10 cellular contexts compared by ENCODE assay signal in genomic region chr2:233061007-233061590, GRCh38. TPM values are rescaled to one million over a fixed set of nuclear protein-coding genes. Genes with fewer than 3 reads are reported as not detected.
A peak's percentile ranks its signal among the peaks of the same experiment; 100 is the strongest.
DNase-seq lines count a peak whose midpoint lies in the region; ATAC-seq, FAIRE-seq and TF ChIP-seq lines count a peak whose summit lies in the region.
"Had no signal": no experiment of that assay in that cellular context is flagged by ENCODE, and none has a peak within 500 bp of the region (broad histone marks: within the 10 kb centered on the region; RNA-seq: fewer than 3 reads in every experiment).

No MANE protein-coding gene starts in this region.

- H3K4me3 ChIP-seq in heart left ventricle: peak overlapping the region in 11 of 12 donors; percentile 33 to 73 (median 57)
- peak overlapping the region; percentile 100 for H3K4me3 ChIP-seq in NB4 (ENCODE audit: low read depth, low read length)
- H3K4me3 ChIP-seq in kidney (ENCODE audit: low read length in 2 of 2): peak overlapping the region; percentile 52 to 62
- H3K4me3 ChIP-seq in upper lobe of right lung: peak overlapping the region; percentile 61

- peak in 1 of 5 donors; percentile 52 for DNase-seq in heart left ventricle
- DNase-seq in Right ventricle myocardium superior: no peak
- DNase-seq in NB4 (ENCODE audit: low read depth): peak; percentile 88
- no peak for DNase-seq in kidney
- DNase-seq in upper lobe of right lung: peak; percentile 55
- no peak for DNase-seq in HTR-8/SVneo (ENCODE audit: insufficient read length, low spot score)
- DNase-seq in cerebellum (ENCODE audit: low spot score): no peak

- H3K9me3 ChIP-seq in heart left ventricle: no peaks in the 10 kb centered on the region
- H3K9me3 ChIP-seq in kidney (ENCODE audit: control insufficient read depth in 1 of 2, low read length in 2 of 2): no peaks in the 10 kb centered on the region
- H3K9me3 ChIP-seq in upper lobe of right lung: no peaks in the 10 kb centered on the region

- peak overlapping the region in 1 of 2 donors; percentile 53 for H3K9ac ChIP-seq in kidney (ENCODE audit: low read length in 2 of 2)

- 46 to 65% (median 62%) methylated on average over 9 to 10 of the region's 10 CpGs for WGBS in heart left ventricle, 4 donors

- TF ChIP-seq POLR2A in heart left ventricle (IDR thresholded peaks at IDR 0.05): no peak
- TF ChIP-seq POLR2A in NB4 (IDR thresholded peaks at IDR 0.05; ENCODE audit: extremely low read depth, insufficient read length): peak; percentile 17

- H3K4me1 ChIP-seq in heart left ventricle (peaks cover 0 to 54% (median 34%) of the 10 kb centered on the region in 12 donors), kidney (ENCODE audit: control insufficient read depth in 1 of 2, insufficient read depth in 1 of 2, low read depth in 1 of 2, low read length in 2 of 2) (peaks cover 0 to 16% of the 10 kb centered on the region in 2 donors), upper lobe of right lung (peaks cover 54% of the 10 kb centered on the region)

- H3K36me3 ChIP-seq in heart left ventricle (peaks cover 0 to 5% (median 0%) of the 10 kb centered on the region in 9 donors), kidney (ENCODE audit: control insufficient read depth in 1 of 2, insufficient read depth in 2 of 2, low read length in 2 of 2) (no peaks in the 10 kb centered on the region), upper lobe of right lung (no peaks in the 10 kb centered on the region)

- ATAC-seq in heart left ventricle (peak in 1 of 4 donors; percentile 8), Right ventricle myocardium superior (ENCODE audit: poor library complexity) (no peak), upper lobe of right lung (peak; percentile 2), GM21423 (IDR thresholded peaks at IDR 0.05; ENCODE audit: unreplicated experiment) (no peak)

- H3K27me3 ChIP-seq in heart left ventricle (no peaks in the 10 kb centered on the region), upper lobe of right lung (no peaks in the 10 kb centered on the region)

- FAIRE-seq in kidney (lab: Jason Lieb, UNC) (no peak), HTR-8/SVneo (lab: Jason Lieb, UNC) (no peak)
- FAIRE-seq: TTC549 had no signal

- intact Hi-C loops in heart left ventricle (cut with DNase I) (loop anchor here in 1 of 10 donors (2.0 kb wide), 1 partner anchor 24 kb away; no protein-coding TSS in a partner anchor), Right ventricle myocardium superior (cut with DNase I) (no loop called here), kidney (cut with DNase I) (no loop called here), upper lobe of right lung (cut with DNase I) (no loop called here)

- H3K27ac ChIP-seq in heart left ventricle (peak overlapping the region; percentile 69 to 93 (median 88)), kidney (ENCODE audit: low read depth in 2 of 2, low read length in 2 of 2) (peak overlapping the region in 1 of 2 donors; percentile 80), upper lobe of right lung (peak overlapping the region; percentile 89)

- TF ChIP-seq CTCF in heart left ventricle (IDR thresholded peaks at IDR 0.05): no peak
- TF ChIP-seq CTCF in NB4 (IDR thresholded peaks at IDR 0.05; ENCODE audit: low read depth, low read length): no peak
- no peak for TF ChIP-seq CTCF in kidney (IDR thresholded peaks at IDR 0.05; ENCODE audit: borderline replicate concordance, extremely low read depth, insufficient read depth)
- no peak for TF ChIP-seq CTCF in upper lobe of right lung (IDR thresholded peaks at IDR 0.05)

RNA-seq across cellular contexts. Expression of gene INPP5D, which starts 1.0 kb away (rescaled TPM):
- 10 to 100 TPM in 2 of 9 donors, 1 to 10 TPM in 7; 2.8 to 29.1 (median 5.1) TPM for total RNA-seq in heart left ventricle
- polyA plus RNA-seq in heart left ventricle: 1 to 10 TPM; 3.6 to 4.1 TPM
- total RNA-seq in Right ventricle myocardium superior: 4.6 TPM
- 29.6 TPM for total RNA-seq in kidney
- polyA plus RNA-seq in kidney (ENCODE audit: insufficient read depth, low read depth, low replicate concordance): 2.6 TPM
- total RNA-seq in upper lobe of right lung: 33.3 TPM
- total RNA-seq in cerebellum: 4.9 TPM
- total RNA-seq: Daoy had no signal

RNA-seq across cellular contexts. Expression of gene NEU2, which starts 28.6 kb away (rescaled TPM):
- total RNA-seq in heart left ventricle (not detected), Right ventricle myocardium superior (not detected), kidney (not detected), upper lobe of right lung (not detected), cerebellum (not detected)
- polyA plus RNA-seq in heart left ventricle (not detected), kidney (ENCODE audit: insufficient read depth, low read depth, low replicate concordance) (not detected)
- total RNA-seq: Daoy had no signal

RNA-seq across cellular contexts. Expression of gene NGEF, which starts 48.0 kb away (rescaled TPM):
- total RNA-seq in heart left ventricle (under 1 TPM in 5 of 9 donors, not detected in 4; 0.19 to 0.62 (median 0.56) TPM), Right ventricle myocardium superior (not detected), kidney (4.8 TPM), upper lobe of right lung (not detected), cerebellum (12.2 TPM)
- polyA plus RNA-seq in heart left ventricle (under 1 TPM; 0.15 to 0.42 TPM), kidney (ENCODE audit: insufficient read depth, low read depth, low replicate concordance) (5.3 TPM)

Comparison
In these comparisons a context has a peak if more than half of its experiments do, and no peak if none do; other contexts are left out.
1. DNase-seq: peak in NB4 (single experiment) and upper lobe of right lung (single experiment); none in Right ventricle myocardium superior (single experiment), kidney (single experiment), HTR-8/SVneo (single experiment) and cerebellum (single experiment).
2. Peak in every context shown above with its lines, with median percentiles within 50 percentile points of each other: H3K4me3 ChIP-seq.